Comparison of ENCODE assay signal across 7 cellular contexts in the genomic region with DNA sequence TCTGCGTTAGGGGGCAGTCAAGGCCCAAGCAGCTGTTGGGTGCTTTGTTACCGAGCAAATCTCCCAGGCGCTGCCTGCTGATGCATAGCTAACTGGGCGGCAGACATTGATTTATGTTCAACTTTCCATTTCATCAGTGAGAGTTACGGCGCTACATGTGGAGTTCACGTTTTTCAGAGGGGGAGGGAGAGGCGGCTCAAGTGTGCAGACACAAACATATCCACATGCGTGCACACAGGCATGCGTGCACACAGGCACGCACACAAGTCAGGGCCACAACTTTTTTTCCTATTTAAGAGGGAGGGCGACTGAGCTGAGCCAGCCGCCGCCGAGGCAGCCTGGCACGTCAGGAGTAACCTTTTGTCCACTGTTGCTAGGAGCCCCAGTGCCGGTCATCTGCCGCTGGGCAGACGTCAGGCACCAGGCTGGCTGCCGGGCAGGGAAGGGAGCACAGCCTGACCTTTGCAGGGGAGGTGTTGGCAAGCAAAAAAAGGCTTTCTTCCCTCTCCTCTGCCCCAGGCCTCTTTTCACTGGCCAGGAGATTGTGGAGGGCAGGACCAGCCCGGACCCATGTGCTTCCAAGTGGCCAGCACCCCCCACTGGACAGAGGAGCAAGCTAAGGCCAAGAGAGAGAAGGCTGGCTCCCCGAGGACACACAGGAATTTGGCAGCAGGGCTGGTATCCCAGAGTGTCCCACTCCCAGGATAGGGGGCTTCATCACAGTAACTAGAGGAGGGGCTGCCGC.
A peak's percentile ranks its signal among the peaks of the same experiment; 100 is the strongest.
DNase-seq lines count a peak whose midpoint lies in the region; ATAC-seq and TF ChIP-seq lines count a peak whose summit lies in the region.

No MANE protein-coding gene starts in this region.

- no peak overlapping the region for H3K4me2 ChIP-seq in HCT116 (ENCODE audit: low read length)

- H2AFZ ChIP-seq in HCT116 (ENCODE audit: low read depth, low read length, poor library complexity, severe bottlenecking): no peak overlapping the region

- H3K4me3 ChIP-seq in HCT116 (replicated peaks in 1 of 2; ENCODE audit: low read depth in 1 of 2, low read length in 2 of 2) (no peak overlapping the region), NT2/D1 (ENCODE audit: insufficient read length, low read depth) (no peak overlapping the region), epithelial cell of proximal tubule (ENCODE audit: low read depth, low read length) (peak overlapping the region; percentile 47), vagina (peak overlapping the region; percentile 10 to 19)

- TF ChIP-seq RAD21 in HCT116 (IDR thresholded peaks at IDR 0.05; ENCODE audit: low read depth): peak; percentile 39; the same call in 1 of the 2 replicates

- intact Hi-C loops in HCT116 (cut with micrococcal nuclease) (no loop called here), vagina (cut with DNase I) (loop anchor here (2.0 to 5.0 kb wide), 3 partner anchors 54 to 216 kb away; a partner anchor contains a TSS)

- no peak; a peak in 1 of 6 replicates for TF ChIP-seq CTCF in HCT116 (IDR thresholded peaks at IDR 0.05 in 2 of 3, conservative IDR thresholded peaks at IDR 0.05 in 1 of 3; ENCODE audit: borderline replicate concordance in 1 of 3, insufficient read depth in 1 of 3, low read depth in 2 of 3, low read length in 2 of 3)
- TF ChIP-seq CTCF in epithelial cell of proximal tubule (conservative IDR thresholded peaks at IDR 0.05; ENCODE audit: low read depth, low read length): peak; percentile 92
- peak in 2 of 3 experiments; percentile 62 to 70 for TF ChIP-seq CTCF in vagina (IDR thresholded peaks at IDR 0.05)

- DNase-seq in HCT116 (ENCODE audit: low read depth, low spot score): no peak
- DNase-seq in NT2/D1 (ENCODE audit: low read depth, low spot score): no peak
- DNase-seq in epithelial cell of proximal tubule (ENCODE audit: low read depth): peak; percentile 93
- DNase-seq in mucosa of gallbladder (ENCODE audit: low spot score): peak; percentile 81
- DNase-seq in vagina (ENCODE audit: extremely low spot score in 2 of 2): peak in 1 of 2 donors; percentile 97
- no peak for DNase-seq in Kasumi-1 (lab: John Stamatoyannopoulos, UW)

- H3K4me1 ChIP-seq in HCT116 (ENCODE audit: control insufficient read depth in 1 of 2, insufficient read depth in 2 of 2, low read length in 2 of 2): peaks cover 6 to 7% of the 10 kb centered on the region in 2 experiments; a peak in 3 of 4 replicates
- H3K4me1 ChIP-seq in NT2/D1 (ENCODE audit: insufficient read depth, insufficient read length): peaks cover 49% of the 10 kb centered on the region
- H3K4me1 ChIP-seq in vagina: peaks cover 84% of the 10 kb centered on the region

- H3K27me3 ChIP-seq in HCT116 (ENCODE audit: insufficient read depth, low read length) (no peaks in the 10 kb centered on the region), NT2/D1 (ENCODE audit: insufficient read depth, insufficient read length) (no peaks in the 10 kb centered on the region), vagina (no peaks in the 10 kb centered on the region)

- no peaks in the 10 kb centered on the region for H3K79me2 ChIP-seq in HCT116 (ENCODE audit: insufficient read depth, low read length)

- no peaks in the 10 kb centered on the region for H3K36me3 ChIP-seq in HCT116 (ENCODE audit: control insufficient read depth in 1 of 2, insufficient read depth in 2 of 2, low read length in 2 of 2)
- H3K36me3 ChIP-seq in NT2/D1 (ENCODE audit: insufficient read depth, insufficient read length, low read length): peaks cover 46% of the 10 kb centered on the region
- no peaks in the 10 kb centered on the region for H3K36me3 ChIP-seq in vagina

- no peak for TF ChIP-seq POLR2A in HCT116 (IDR thresholded peaks at IDR 0.05; ENCODE audit: borderline replicate concordance, extremely low read depth, insufficient read depth, insufficient read length)
- no peak for TF ChIP-seq POLR2A in vagina (IDR thresholded peaks at IDR 0.05)

- CTCF ChIA-PET in HCT116 (lab: Charles Lee): interaction anchor here (0.9 kb wide), 1 partner anchor 92 kb away, joined by 3 read pairs; no protein-coding TSS in a partner anchor

- ATAC-seq in HCT116: peak; percentile 18; the same call in 1 of the 2 replicates
- ATAC-seq in HG03280 (IDR thresholded peaks at IDR 0.05; ENCODE audit: unreplicated experiment): no peak

- POLR2A ChIA-PET in HCT116 (lab: Charles Lee): no interaction called here

- no peaks in the 10 kb centered on the region for H3K9me2 ChIP-seq in HCT116 (ENCODE audit: insufficient read depth)

- H4K20me1 ChIP-seq in HCT116 (ENCODE audit: insufficient read depth): no peaks in the 10 kb centered on the region

- H3K27ac ChIP-seq in HCT116 (ENCODE audit: low read depth, low read length) (no peak overlapping the region), vagina (peak overlapping the region; percentile 97)

- BruUV-seq in HCT116 (replicated peaks; lab: Mats Ljungman, UMichigan): no TSS peak

- H3K9ac ChIP-seq in HCT116 (ENCODE audit: low read length): no peak overlapping the region
- H3K9ac ChIP-seq in NT2/D1 (ENCODE audit: insufficient read length, low read depth): peak overlapping the region; percentile 45

- H3K9me3 ChIP-seq in HCT116 (ENCODE audit: control insufficient read depth in 1 of 2, insufficient read depth in 1 of 2, low read depth in 1 of 2, low read length in 2 of 2) (no peaks in the 10 kb centered on the region), NT2/D1 (ENCODE audit: insufficient read depth, low read length) (no peaks in the 10 kb centered on the region), vagina (no peaks in the 10 kb centered on the region)

- RAD21 ChIA-PET in HCT116 (lab: Charles Lee; ENCODE audit: low non-redundant PET in 1 of 2, low total read pairs in 2 of 2, uncharacterized antibody in 2 of 2, unreplicated experiment in 2 of 2): no interaction called here

TF ChIP-seq in HCT116, 20 proteins besides CTCF, POLR2A, EP300 and RAD21:
- TF ChIP-seq, protein P1, sequence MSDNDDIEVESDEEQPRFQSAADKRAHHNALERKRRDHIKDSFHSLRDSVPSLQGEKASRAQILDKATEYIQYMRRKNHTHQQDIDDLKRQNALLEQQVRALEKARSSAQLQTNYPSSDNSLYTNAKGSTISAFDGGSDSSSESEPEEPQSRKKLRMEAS (IDR thresholded peaks at IDR 0.05): no peak
- TF ChIP-seq, protein P2, sequence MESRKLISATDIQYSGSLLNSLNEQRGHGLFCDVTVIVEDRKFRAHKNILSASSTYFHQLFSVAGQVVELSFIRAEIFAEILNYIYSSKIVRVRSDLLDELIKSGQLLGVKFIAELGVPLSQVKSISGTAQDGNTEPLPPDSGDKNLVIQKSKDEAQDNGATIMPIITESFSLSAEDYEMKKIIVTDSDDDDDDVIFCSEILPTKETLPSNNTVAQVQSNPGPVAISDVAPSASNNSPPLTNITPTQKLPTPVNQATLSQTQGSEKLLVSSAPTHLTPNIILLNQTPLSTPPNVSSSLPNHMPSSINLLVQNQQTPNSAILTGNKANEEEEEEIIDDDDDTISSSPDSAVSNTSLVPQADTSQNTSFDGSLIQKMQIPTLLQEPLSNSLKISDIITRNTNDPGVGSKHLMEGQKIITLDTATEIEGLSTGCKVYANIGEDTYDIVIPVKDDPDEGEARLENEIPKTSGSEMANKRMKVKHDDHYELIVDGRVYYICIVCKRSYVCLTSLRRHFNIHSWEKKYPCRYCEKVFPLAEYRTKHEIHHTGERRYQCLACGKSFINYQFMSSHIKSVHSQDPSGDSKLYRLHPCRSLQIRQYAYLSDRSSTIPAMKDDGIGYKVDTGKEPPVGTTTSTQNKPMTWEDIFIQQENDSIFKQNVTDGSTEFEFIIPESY (IDR thresholded peaks at IDR 0.05; ENCODE audit: extremely low read depth, insufficient replicate concordance, low read length): no peak
- no peak for TF ChIP-seq SIN3A (IDR thresholded peaks at IDR 0.05; ENCODE audit: low read depth)
- TF ChIP-seq TCF7L2 (IDR thresholded peaks at IDR 0.05; ENCODE audit: borderline replicate concordance, extremely low read depth, insufficient read depth, insufficient read length): no peak
- no peak for TF ChIP-seq ZNF274 (IDR thresholded peaks at IDR 0.05; ENCODE audit: low read depth, low read length)
- TF ChIP-seq ZFX (IDR thresholded peaks at IDR 0.05): no peak
- no peak for TF ChIP-seq FOSL1 (IDR thresholded peaks at IDR 0.05; ENCODE audit: low read depth)
- no peak for TF ChIP-seq SRF (IDR thresholded peaks at IDR 0.05; ENCODE audit: low read depth)
TF ChIP-seq in HCT116: peak in this region for 0.

Comparison
In these comparisons a context has a peak if more than half of its experiments do, and no peak if none do; other contexts are left out.
1. DNase-seq: peak in epithelial cell of proximal tubule (single experiment) and mucosa of gallbladder (single experiment); none in HCT116 (single experiment), NT2/D1 (single experiment) and Kasumi-1 (0 of 2).
2. H3K4me3 ChIP-seq: peak in epithelial cell of proximal tubule (single experiment) and vagina (2 of 2); none in HCT116 (0 of 2) and NT2/D1 (single experiment).
3. CTCF ChIP-seq: peak in epithelial cell of proximal tubule (single experiment) and vagina (2 of 3); none in HCT116 (0 of 3).